Comparison of ENCODE assay signal across 8 cellular contexts in the genomic region with DNA sequence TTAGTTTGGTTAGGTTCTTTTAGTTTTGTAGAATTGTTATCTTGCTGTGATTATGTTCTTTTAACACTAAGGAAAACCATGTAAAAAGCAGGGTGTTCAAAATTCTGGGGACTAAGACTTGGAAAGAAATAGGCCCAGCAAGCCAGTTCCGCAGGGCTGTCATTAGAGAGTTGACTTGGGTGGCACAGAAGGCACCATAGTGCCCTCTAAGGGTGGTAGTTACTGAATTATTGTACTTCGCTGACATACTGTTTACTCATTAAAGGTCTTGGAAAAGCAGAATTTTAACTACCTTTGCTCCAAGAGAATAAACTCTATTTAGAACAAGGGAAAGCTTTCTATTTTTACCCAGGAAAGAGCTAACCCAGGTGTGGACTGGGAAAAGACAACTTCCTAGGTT.
DNase-seq lines count a peak whose midpoint lies in the region; ATAC-seq and TF ChIP-seq lines count a peak whose summit lies in the region.

No MANE protein-coding gene starts in this region.

- H3K36me3 ChIP-seq in KMS-11 (ENCODE audit: insufficient read depth) (no peaks in the 10 kb centered on the region), lung (ENCODE audit: control insufficient read depth in 2 of 2, insufficient read depth in 2 of 2, low read length in 2 of 2) (no peaks in the 10 kb centered on the region)

- H3K4me1 Mint-ChIP-seq in MCF 10A (ENCODE audit: insufficient read depth, unreplicated experiment) = peaks cover 6% of the 10 kb centered on the region

- H3K27ac ChIP-seq in KMS-11 (no peak overlapping the region), lung (ENCODE audit: low read depth in 1 of 2, low read length in 1 of 2) (no peak overlapping the region)

- intact Hi-C loops in MCF 10A (cut with micrococcal nuclease) = loop anchor here (1.0 to 2.0 kb wide), 2 partner anchors 85 to 210 kb away; no protein-coding TSS in a partner anchor

- H3K4me1 ChIP-seq in KMS-11 (ENCODE audit: low read depth, poor library complexity, severe bottlenecking) (no peaks in the 10 kb centered on the region), lung (ENCODE audit: control insufficient read depth in 2 of 2, insufficient read depth in 2 of 2, low read length in 2 of 2) (no peaks in the 10 kb centered on the region)

- no peak overlapping the region for H3K4me2 ChIP-seq in KMS-11

- no peak overlapping the region for H3K4me3 Mint-ChIP-seq in MCF 10A (ENCODE audit: unreplicated experiment)

- H3K4me3 ChIP-seq in KMS-11 (IDR thresholded peaks at IDR 0.05; ENCODE audit: insufficient read depth, low read depth, low read length) = no peak overlapping the region
- H3K4me3 ChIP-seq in lung = no peak overlapping the region

- no peaks in the 10 kb centered on the region for H3K9me3 ChIP-seq in lung (ENCODE audit: control insufficient read depth in 2 of 2, insufficient read depth in 1 of 2, low read length in 1 of 2)

- TF ChIP-seq CTCF in KMS-11 (conservative IDR thresholded peaks at IDR 0.05; ENCODE audit: low read depth, low read length) (peak; percentile 31; the same call in 1 of the 2 replicates), MCF 10A (IDR thresholded peaks at IDR 0.05; ENCODE audit: unreplicated experiment) (peak; percentile 76), lung (IDR thresholded peaks at IDR 0.05; ENCODE audit: control extremely low read depth, extremely low read depth) (peak; percentile 43)

- no peaks in the 10 kb centered on the region for H4K20me1 ChIP-seq in KMS-11 (ENCODE audit: insufficient read depth)

- H3K27me3 ChIP-seq in KMS-11 (ENCODE audit: insufficient read depth, low read depth) = no peaks in the 10 kb centered on the region
- no peaks in the 10 kb centered on the region for H3K27me3 ChIP-seq in lung (ENCODE audit: control insufficient read depth, insufficient read depth)

- H3K27ac Mint-ChIP-seq in MCF 10A (ENCODE audit: low read depth, unreplicated experiment) = no peak overlapping the region

- 47 to 66% methylated on average over 2 of the region's 2 CpGs for WGBS in lung, 2 donors

- POLR2A ChIA-PET in MCF 10A (lab: Yijun Ruan, JAX) = interaction anchor here (1.0 kb wide), 1 partner anchor 199 kb away, joined by 3 read pairs; no protein-coding TSS in a partner anchor

- no peak overlapping the region for H2AFZ ChIP-seq in KMS-11 (ENCODE audit: low read depth)

- CTCF ChIA-PET in MCF 10A (lab: Yijun Ruan, JAX) = interaction anchor here (0.6 to 10.3 kb wide), 30 partner anchors 10 to 448 kb away, joined by 3 to 304 read pairs (median 3); no protein-coding TSS in a partner anchor

- no peaks in the 10 kb centered on the region for H3K9me3 Mint-ChIP-seq in MCF 10A (ENCODE audit: unreplicated experiment)

- H3K9ac ChIP-seq in KMS-11 = no peak overlapping the region

- H3K36me3 Mint-ChIP-seq in MCF 10A (ENCODE audit: insufficient read depth, unreplicated experiment) = no peaks in the 10 kb centered on the region

- H3K27me3 Mint-ChIP-seq in MCF 10A (ENCODE audit: insufficient read depth, unreplicated experiment) = no peaks in the 10 kb centered on the region

- no peaks in the 10 kb centered on the region for H3K79me2 ChIP-seq in KMS-11 (ENCODE audit: insufficient read depth, low read depth)

- ATAC-seq in lung (ENCODE audit: insufficient read depth, low FRiP score) (peak; percentile 80), GM18858 (IDR thresholded peaks at IDR 0.05; ENCODE audit: unreplicated experiment) (no peak), GM19467 (IDR thresholded peaks at IDR 0.05; ENCODE audit: unreplicated experiment) (no peak)

- DNase-seq in stimulated activated CD4-positive, alpha-beta T cell treated with anti-CD3 and anti-CD28 coated beads, Interleukin-4, amount 100 ng/mL, for 24 hours = peak; percentile 22
- no peak for DNase-seq in stimulated activated CD4-positive, alpha-beta T cell treated with anti-CD3 and anti-CD28 coated beads, Interleukin-2, amount 100 ng/mL, for 24 hours
- DNase-seq in MCF 10A (ENCODE audit: unreplicated experiment) (peak; percentile 61), lung (ENCODE audit: low spot score) (no peak), retina (no peak)

- no TSS peak for BruUV-seq in MCF 10A (replicated peaks; lab: Mats Ljungman, UMichigan)

Comparison
In these comparisons a context has a peak if more than half of its experiments do, and no peak if none do; other contexts are left out.
1. DNase-seq: peak in stimulated activated CD4-positive, alpha-beta T cell treated with anti-CD3 and anti-CD28 coated beads, Interleukin-4, amount 100 ng/mL, for 24 hours (single experiment) and MCF 10A (single experiment); none in stimulated activated CD4-positive, alpha-beta T cell treated with anti-CD3 and anti-CD28 coated beads, Interleukin-2, amount 100 ng/mL, for 24 hours (0 of 2), lung (single experiment) and retina (single experiment).
2. Peak in every context shown above with its lines, with median percentiles within 50 percentile points of each other: CTCF ChIP-seq.